Comparison of ENCODE assay signal across 18 cellular contexts in genomic region chr2:237244976-237245646, GRCh38.
A peak's percentile ranks its signal among the peaks of the same experiment; 100 is the strongest.
DNase-seq lines count a peak whose midpoint lies in the region; ATAC-seq and TF ChIP-seq lines count a peak whose summit lies in the region.
"Had no signal": no experiment of that assay in that cellular context is flagged by ENCODE, and none has a peak within 500 bp of the region (broad histone marks: within the 10 kb centered on the region; RNA-seq: fewer than 3 reads in every experiment).

No MANE protein-coding gene starts in this region.

- H3K14ac ChIP-seq in trophoblast cell (ENCODE audit: low read length): no peak overlapping the region

- intact Hi-C loops in posterior vena cava (cut with DNase I): no loop called here

- no peak overlapping the region for H3K18ac ChIP-seq in trophoblast cell (ENCODE audit: low read length)

- H3K79me1 ChIP-seq in trophoblast cell (ENCODE audit: low read length): peaks cover 4% of the 10 kb centered on the region

- no peak overlapping the region for H3K4me2 ChIP-seq in trophoblast cell (ENCODE audit: low read length)

- H3K4me3 ChIP-seq in AG09309 (ENCODE audit: control insufficient read depth, low read depth, low read length) (no peak overlapping the region), fibroblast of villous mesenchyme (ENCODE audit: low read depth, low read length) (no peak overlapping the region), trophoblast cell (ENCODE audit: low read depth, low read length) (no peak overlapping the region)

- H2AFZ ChIP-seq in trophoblast cell (ENCODE audit: insufficient read depth, low read length, poor library complexity): no peak overlapping the region

- H3K23ac ChIP-seq in trophoblast cell (ENCODE audit: low read length): no peak overlapping the region

- H3K9me3 ChIP-seq in trophoblast cell (ENCODE audit: insufficient read depth, low read depth, low read length): peaks cover 4% of the 10 kb centered on the region
- H3K9me3 ChIP-seq: BE2C had no signal

- no peak overlapping the region for H3K9ac ChIP-seq in trophoblast cell (ENCODE audit: low read length)

- H2BK12ac ChIP-seq in trophoblast cell (ENCODE audit: low read length): peak overlapping the region; percentile 27

- H3K4ac ChIP-seq in trophoblast cell (ENCODE audit: low read depth, low read length): no peak overlapping the region

- no peak for TF ChIP-seq CTCF in AG09309 (IDR thresholded peaks at IDR 0.05; ENCODE audit: control insufficient read depth, insufficient read depth, low read depth, low read length, missing control alignments)
- TF ChIP-seq CTCF in fibroblast of villous mesenchyme (IDR thresholded peaks at IDR 0.05; ENCODE audit: insufficient read depth, low read depth, low read length): no peak

- no peak overlapping the region for H2BK5ac ChIP-seq in trophoblast cell (ENCODE audit: low read depth, low read length, poor library complexity)

- no peak overlapping the region for H2BK120ac ChIP-seq in trophoblast cell (ENCODE audit: insufficient read depth, low read length, poor library complexity)

- no peak for ATAC-seq in GM19328 (IDR thresholded peaks at IDR 0.05; ENCODE audit: unreplicated experiment)
- ATAC-seq: natural killer cell had no signal

- no peak overlapping the region for H4K8ac ChIP-seq in trophoblast cell (ENCODE audit: low read depth, low read length)

- no peak overlapping the region for H3K27ac ChIP-seq in trophoblast cell (ENCODE audit: low read depth, low read length)

- H2AK5ac ChIP-seq in trophoblast cell (ENCODE audit: low read length): no peak overlapping the region

- WGBS in trophoblast cell (ENCODE audit: extremely low coverage, insufficient coverage, insufficient read length): no CpG with 5 or more reads among the region's 3 CpGs

- H3K27me3 ChIP-seq in trophoblast cell (ENCODE audit: insufficient read depth, low read length): no peaks in the 10 kb centered on the region
- H3K27me3 ChIP-seq: BE2C had no signal

- H3K4me1 ChIP-seq in trophoblast cell (ENCODE audit: control insufficient read depth in 1 of 2, insufficient read depth in 2 of 2, low read length in 2 of 2): no peaks in the 10 kb centered on the region
- H3K4me1 ChIP-seq: BE2C had no signal

- no peaks in the 10 kb centered on the region for H3K79me2 ChIP-seq in trophoblast cell (ENCODE audit: control insufficient read depth, insufficient read depth, low read length, poor library complexity)

- H4K91ac ChIP-seq in trophoblast cell (ENCODE audit: low read depth, low read length): no peak overlapping the region

- peak; percentile 98 for DNase-seq in AG09309 (ENCODE audit: low read depth)
- peak; percentile 25 for DNase-seq in NCI-H226
- DNase-seq in fibroblast of villous mesenchyme (ENCODE audit: low read depth): peak; percentile 96
- no peak for DNase-seq in trophoblast cell
- no peak for DNase-seq in posterior vena cava (ENCODE audit: low spot score)
- no peak for DNase-seq in T-helper 9 cell
- DNase-seq in amygdala (lab: John Stamatoyannopoulos, UW): no peak
- DNase-seq: activated CD4-positive, CD25-positive, alpha-beta regulatory T cell treated with anti-CD3 and anti-CD28 coated beads, Interleukin-2, amount 50 U/mL, for 72 hours; activated naive CD4-positive, alpha-beta T cell treated with anti-CD3 and anti-CD28 coated beads, Interleukin-2, amount 50 U/mL, for 16 hours; BE2C; DMS153; H9; KBM-7; natural killer cell; NCI-H187; NCI-H526 treated with DMSO at 0.1 percent for 48 hours; stimulated activated naive CD4-positive, alpha-beta T cell had no signal

- H4K12ac ChIP-seq in trophoblast cell (ENCODE audit: low read depth, low read length): no peak overlapping the region

- peaks cover 0 to 1% of the 10 kb centered on the region in 2 experiments for H3K36me3 ChIP-seq in trophoblast cell (ENCODE audit: control insufficient read depth in 1 of 2, insufficient read depth in 2 of 2, low read length in 2 of 2)
- H3K36me3 ChIP-seq: BE2C had no signal

Comparison
In these comparisons a context has a peak if more than half of its experiments do, and no peak if none do; other contexts are left out.
1. DNase-seq: peak in AG09309 (single experiment), NCI-H226 (single experiment) and fibroblast of villous mesenchyme (single experiment); none in trophoblast cell (0 of 2), posterior vena cava (single experiment), T-helper 9 cell (single experiment) and amygdala (0 of 56).